Comparison of ENCODE assay signal across 1 cellular context in genomic region chr1:167923324-167924039, GRCh38.
TF ChIP-seq lines count a peak whose summit lies in the region.

No MANE protein-coding gene starts in this region.

TF ChIP-seq in K562, 482 proteins besides CTCF, POLR2A, EP300 and RAD21 (continued from another document and continues in another):
- TF ChIP-seq AFF1 (IDR thresholded peaks at IDR 0.05; ENCODE audit: low read depth in 1 of 2, partially characterized antibody in 2 of 2) (peak in 1 of 2 experiments; percentile 20), ZNF197 (CRISPR knock-in tag; IDR thresholded peaks at IDR 0.05; ENCODE audit: low read depth) (no peak), GABPB1 (CRISPR knock-in tag; IDR thresholded peaks at IDR 0.05) (no peak), ZNF3 (CRISPR knock-in tag; IDR thresholded peaks at IDR 0.05) (no peak), FOXK2 (conservative IDR thresholded peaks at IDR 0.05 in 1 of 2, IDR thresholded peaks at IDR 0.05 in 1 of 2; ENCODE audit: low read depth in 2 of 2) (peak in 1 of 2 experiments; percentile 24; a peak in 1 of 4 replicates), TFAP4 (CRISPR knock-in tag; IDR thresholded peaks at IDR 0.05; ENCODE audit: borderline replicate concordance) (no peak), BHLHE40 (IDR thresholded peaks at IDR 0.05; ENCODE audit: low read length) (no peak), E2F6 (IDR thresholded peaks at IDR 0.05; ENCODE audit: borderline replicate concordance in 1 of 2, extremely low read depth in 1 of 2, insufficient read depth in 1 of 2, insufficient read length in 1 of 2, low read depth in 1 of 2, low read length in 1 of 2, poor library complexity in 1 of 2, severe bottlenecking in 1 of 2) (no peak), ETS1 (conservative IDR thresholded peaks at IDR 0.05; ENCODE audit: control insufficient read depth, low read depth, low read length) (no peak), ZNF134 (CRISPR knock-in tag; conservative IDR thresholded peaks at IDR 0.05) (peak; percentile 39; the same call in 1 of the 2 replicates), ZNF717 (CRISPR knock-in tag; IDR thresholded peaks at IDR 0.05) (no peak), TEAD2 (tag; IDR thresholded peaks at IDR 0.05) (no peak), DACH1 (IDR thresholded peaks at IDR 0.05; ENCODE audit: partially characterized antibody) (no peak), ARID3B (CRISPR knock-in tag; IDR thresholded peaks at IDR 0.05; ENCODE audit: borderline replicate concordance) (no peak), KDM1A (IDR thresholded peaks at IDR 0.05) (no peak), HLTF (IDR thresholded peaks at IDR 0.05) (no peak), NFATC3 (IDR thresholded peaks at IDR 0.05) (0 out of 2 replicates have a peak, but pooled peaks have one; percentile 24), ZNF740 (CRISPR knock-in tag; IDR thresholded peaks at IDR 0.05) (no peak), ZNF740 (tag; IDR thresholded peaks at IDR 0.05) (no peak), HNRNPL (IDR thresholded peaks at IDR 0.05; ENCODE audit: low read depth, low read length) (no peak), ZNF780A (CRISPR knock-in tag; IDR thresholded peaks at IDR 0.05) (no peak), ZBTB17 (CRISPR knock-in tag; IDR thresholded peaks at IDR 0.05) (0 out of 2 replicates have a peak, but pooled peaks have one; percentile 37), TEAD1 (CRISPR knock-in tag; IDR thresholded peaks at IDR 0.05) (no peak), ZNF445 (CRISPR knock-in tag; IDR thresholded peaks at IDR 0.05; ENCODE audit: low read depth) (no peak), GTF2A2 (tag; IDR thresholded peaks at IDR 0.05) (0 out of 2 replicates have a peak, but pooled peaks have one; percentile 16), TAF9B (IDR thresholded peaks at IDR 0.05; ENCODE audit: partially characterized antibody) (peak; percentile 63), RBM17 (IDR thresholded peaks at IDR 0.05; ENCODE audit: borderline replicate concordance, low read depth, low read length) (no peak), CCNT2 (IDR thresholded peaks at IDR 0.05; ENCODE audit: borderline replicate concordance, extremely low read depth, insufficient read length, low read depth, low read length) (no peak), ZNF766 (CRISPR knock-in tag; conservative IDR thresholded peaks at IDR 0.05) (no peak), ZNF699 (CRISPR knock-in tag; IDR thresholded peaks at IDR 0.05; ENCODE audit: insufficient replicate concordance) (no peak), TCF3 (CRISPR knock-in tag; IDR thresholded peaks at IDR 0.05) (no peak), DMBX1 (CRISPR knock-in tag; IDR thresholded peaks at IDR 0.05; ENCODE audit: borderline replicate concordance) (no peak; the same call in none of the 2 replicates), GTF3C2 (IDR thresholded peaks at IDR 0.05; ENCODE audit: borderline replicate concordance, extremely low read depth, insufficient read length) (no peak), ATF1 (CRISPR knock-in tag; IDR thresholded peaks at IDR 0.05) (no peak), ATF1 (tag; IDR thresholded peaks at IDR 0.05) (no peak), ZNF76 (CRISPR knock-in tag; IDR thresholded peaks at IDR 0.05; ENCODE audit: borderline replicate concordance) (no peak), HDAC8 (tag; IDR thresholded peaks at IDR 0.05) (no peak), HINFP (tag; conservative IDR thresholded peaks at IDR 0.05; ENCODE audit: low read depth) (no peak), ZNF232 (CRISPR knock-in tag; IDR thresholded peaks at IDR 0.05) (no peak), HMBOX1 (IDR thresholded peaks at IDR 0.05) (peak; percentile 22; the same call in 1 of the 2 replicates), SRSF1 (IDR thresholded peaks at IDR 0.05; ENCODE audit: low read depth, low read length) (no peak), ZNF592 (IDR thresholded peaks at IDR 0.05) (peak; percentile 70; the same call in 1 of the 2 replicates), ZFX (CRISPR knock-in tag; IDR thresholded peaks at IDR 0.05) (peak; percentile 60), CHD4 (IDR thresholded peaks at IDR 0.05; ENCODE audit: insufficient read depth, insufficient replicate concordance, low read depth, low read length, poor library complexity, severe bottlenecking) (no peak), MAFK (IDR thresholded peaks at IDR 0.05; ENCODE audit: low read length) (0 out of 2 replicates have a peak, but pooled peaks have one; percentile 15)
